In the genomic region with DNA sequence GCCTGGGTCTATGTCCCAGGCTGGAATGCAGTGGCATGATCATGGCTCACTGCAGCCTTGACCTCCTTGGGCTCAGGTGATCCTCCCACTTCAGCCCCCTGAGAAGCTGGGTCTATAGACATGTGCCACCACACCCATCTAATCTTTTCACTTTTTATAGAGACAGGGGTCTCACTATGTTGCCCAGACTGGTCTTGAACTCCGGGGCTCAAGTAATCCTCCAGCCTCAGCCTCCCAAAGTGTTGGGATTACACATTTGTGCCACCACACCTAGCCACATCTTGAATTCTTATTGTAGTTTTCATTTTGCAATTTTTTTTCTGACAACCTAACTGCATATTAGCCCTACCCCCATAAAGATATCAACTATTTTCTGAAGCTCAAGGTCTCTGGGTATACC, we compare ENCODE assay signal across 16 cellular contexts. TPM values are rescaled to one million over a fixed set of nuclear protein-coding genes. Genes with fewer than 3 reads are reported as not detected.
A peak's percentile ranks its signal among the peaks of the same experiment; 100 is the strongest.
DNase-seq lines count a peak whose midpoint lies in the region; ATAC-seq and TF ChIP-seq lines count a peak whose summit lies in the region.
"Had no signal": no experiment of that assay in that cellular context is flagged by ENCODE, and none has a peak within 500 bp of the region (broad histone marks: within the 10 kb centered on the region; RNA-seq: fewer than 3 reads in every experiment).

No MANE protein-coding gene starts in this region.

- ATAC-seq in foreskin keratinocyte (no peak), HG03045 (IDR thresholded peaks at IDR 0.05; ENCODE audit: unreplicated experiment) (no peak)
- ATAC-seq: activated T-helper 17 cell treated with anti-CD3 and anti-CD28 coated beads, Interleukin-2, amount 50 U/mL, for 72 hours; GM12878 had no signal

- no peak for TF ChIP-seq POLR2A in sigmoid colon (IDR thresholded peaks at IDR 0.05)
- no peak for TF ChIP-seq POLR2A in vagina (IDR thresholded peaks at IDR 0.05)

- H3K9me3 ChIP-seq in right atrium auricular region: no peaks in the 10 kb centered on the region
- no peaks in the 10 kb centered on the region for H3K9me3 ChIP-seq in hepatocyte (ENCODE audit: low read depth)
- H3K9me3 ChIP-seq in sigmoid colon: no peaks in the 10 kb centered on the region
- H3K9me3 ChIP-seq in vagina: no peaks in the 10 kb centered on the region

- TF ChIP-seq EP300 in sigmoid colon (IDR thresholded peaks at IDR 0.05): no peak

- DNase-seq in right atrium auricular region (ENCODE audit: low spot score) (no peak), cardiac septum (ENCODE audit: low spot score) (no peak), hepatocyte (ENCODE audit: low spot score) (no peak), sigmoid colon (no peak), vagina (ENCODE audit: extremely low spot score in 2 of 2) (no peak), kidney tubule cell (ENCODE audit: low spot score) (no peak), foreskin keratinocyte (no peak)
- DNase-seq: amygdala; cortex of kidney; NCI-H2081; NCI-H524 treated with DMSO at 0.1 percent for 48 hours; stimulated activated CD4-positive, alpha-beta T cell treated with anti-CD3 and anti-CD28 coated beads, Interleukin-4, amount 100 ng/mL, for 24 hours had no signal

- no peaks in the 10 kb centered on the region for H3K79me2 ChIP-seq in hepatocyte

- peak overlapping the region; percentile 74 for H3K4me2 ChIP-seq in hepatocyte

- H3K36me3 ChIP-seq in right atrium auricular region: no peaks in the 10 kb centered on the region
- no peaks in the 10 kb centered on the region for H3K36me3 ChIP-seq in hepatocyte (replicated peaks; ENCODE audit: insufficient read depth, low read depth)
- no peaks in the 10 kb centered on the region for H3K36me3 ChIP-seq in sigmoid colon
- no peaks in the 10 kb centered on the region for H3K36me3 ChIP-seq in vagina

- H3K27ac ChIP-seq in right atrium auricular region (peak overlapping the region; percentile 74 to 87), hepatocyte (peak overlapping the region; percentile 99), sigmoid colon (peak overlapping the region; percentile 86 to 95 (median 86)), vagina (peak overlapping the region; percentile 86), foreskin keratinocyte (no peak overlapping the region)
- H3K27ac ChIP-seq: epithelial cell of prostate had no signal

- TF ChIP-seq CTCF in right atrium auricular region (IDR thresholded peaks at IDR 0.05) (no peak), hepatocyte (IDR thresholded peaks at IDR 0.05; ENCODE audit: poor library complexity) (no peak), sigmoid colon (IDR thresholded peaks at IDR 0.05) (no peak), vagina (IDR thresholded peaks at IDR 0.05) (no peak), foreskin keratinocyte (conservative IDR thresholded peaks at IDR 0.05) (no peak)

- intact Hi-C loops in cardiac septum (cut with DNase I): no loop called here
- intact Hi-C loops in sigmoid colon (cut with DNase I): no loop called here
- intact Hi-C loops in vagina (cut with DNase I): no loop called here

- H2AFZ ChIP-seq in hepatocyte: no peak overlapping the region

- H3K4me1 ChIP-seq in right atrium auricular region (peaks cover 0 to 29% of the 10 kb centered on the region in 2 donors), hepatocyte (ENCODE audit: insufficient read depth) (peaks cover 20% of the 10 kb centered on the region), sigmoid colon (peaks cover 0 to 53% (median 35%) of the 10 kb centered on the region in 4 donors), vagina (peaks cover 14% of the 10 kb centered on the region), foreskin keratinocyte (peaks cover 11% of the 10 kb centered on the region)

- no peaks in the 10 kb centered on the region for H4K20me1 ChIP-seq in hepatocyte (ENCODE audit: insufficient read depth, poor library complexity, severe bottlenecking)

- WGBS in hepatocyte (ENCODE audit: low lambda C conversion rate, missing lambda C conversion rate): 64% methylated on average over 1 of the region's 1 CpG
- 84 to 88% methylated on average over 1 of the region's 1 CpG for WGBS in sigmoid colon, 2 donors

- no peaks in the 10 kb centered on the region for H3K9me2 ChIP-seq in hepatocyte (replicated peaks; ENCODE audit: insufficient read depth)

- H3K4me3 ChIP-seq in right atrium auricular region (no peak overlapping the region), hepatocyte (no peak overlapping the region), sigmoid colon (no peak overlapping the region), vagina (no peak overlapping the region)
- H3K4me3 ChIP-seq: GM12878 had no signal

- H3K27me3 ChIP-seq in right atrium auricular region (no peaks in the 10 kb centered on the region), hepatocyte (no peaks in the 10 kb centered on the region), sigmoid colon (no peaks in the 10 kb centered on the region), vagina (no peaks in the 10 kb centered on the region), foreskin keratinocyte (no peaks in the 10 kb centered on the region)

RNA-seq across cellular contexts. Expression of a gene that starts 18.4 kb away (rescaled TPM):
- total RNA-seq in right atrium auricular region (100 to 1,000 TPM in 1 of 2 donors, 10 to 100 TPM in 1; 67.0 to 228 TPM), cardiac septum (170 TPM), hepatocyte (1,011 and 1,836 TPM in 2 replicates), sigmoid colon (1,000 to 10,000 TPM in 1 of 4 donors, 100 to 1,000 TPM in 2, 10 to 100 TPM in 1; 83.4 to 1,047 (median 197) TPM), vagina (199 TPM), foreskin keratinocyte (0.60 and 1.8 TPM in 2 replicates)
- polyA plus RNA-seq in hepatocyte (2,013 and 2,200 TPM in 2 replicates), sigmoid colon (100 to 1,000 TPM in 1 of 3 donors, 10 to 100 TPM in 2; 12.3 to 104 (median 19.2) TPM), foreskin keratinocyte (0.37 and 1.4 TPM in 2 replicates)
- total RNA-seq: activated T-helper 17 cell treated with anti-CD3 and anti-CD28 coated beads, Interleukin-2, amount 50 U/mL, for 72 hours had no signal

Comparison
In these comparisons a context has a peak if more than half of its experiments do, and no peak if none do; other contexts are left out.
1. RNA of a gene that starts 18.4 kb away (total RNA-seq): 1,011 to 1,836 TPM in hepatocyte, 67.0 to 228 TPM in right atrium auricular region, 83.4 to 1,047 TPM in sigmoid colon, 199 TPM in vagina (single experiment) and 170 TPM in cardiac septum (single experiment); 0.60 to 1.8 TPM in foreskin keratinocyte; every median in the first group is over 10 times any median in the second.